9 cellular contexts compared by ENCODE assay signal in genomic region chr6:138197570-138197969, GRCh38. TPM values are rescaled to one million over a fixed set of nuclear protein-coding genes. Genes with fewer than 3 reads are reported as not detected.
"Had no signal": no experiment of that assay in that cellular context is flagged by ENCODE, and none has a peak within 500 bp of the region (broad histone marks: within the 10 kb centered on the region; RNA-seq: fewer than 3 reads in every experiment).

No MANE protein-coding gene starts in this region.

- H3K9me3 ChIP-seq: HAP-1 had no signal

- H2AFZ ChIP-seq: GM23338 had no signal

- H3K36me3 ChIP-seq: HAP-1 had no signal

- ATAC-seq: HCT116, HepG2 had no signal

- H3K4me3 ChIP-seq: GM23338, HAP-1 had no signal

- H3K27ac Mint-ChIP-seq: HFFc6, IgD-negative memory B cell had no signal

- H3K4me3 Mint-ChIP-seq: HFFc6, IgD-negative memory B cell had no signal

- DNase-seq: HFFc6 had no signal

- H3K27ac ChIP-seq: HL-60 had no signal

- H3K9me3 Mint-ChIP-seq: HFFc6 had no signal

- H3K4me1 Mint-ChIP-seq: IgD-negative memory B cell had no signal

RNA-seq across cellular contexts. Expression of gene PBOV1, which starts 20.7 kb away (rescaled TPM):
- total RNA-seq: GM23338, H1, HepG2, HFFc6, HT1080 had no signal
